8 cellular contexts compared by ENCODE assay signal in the genomic region with DNA sequence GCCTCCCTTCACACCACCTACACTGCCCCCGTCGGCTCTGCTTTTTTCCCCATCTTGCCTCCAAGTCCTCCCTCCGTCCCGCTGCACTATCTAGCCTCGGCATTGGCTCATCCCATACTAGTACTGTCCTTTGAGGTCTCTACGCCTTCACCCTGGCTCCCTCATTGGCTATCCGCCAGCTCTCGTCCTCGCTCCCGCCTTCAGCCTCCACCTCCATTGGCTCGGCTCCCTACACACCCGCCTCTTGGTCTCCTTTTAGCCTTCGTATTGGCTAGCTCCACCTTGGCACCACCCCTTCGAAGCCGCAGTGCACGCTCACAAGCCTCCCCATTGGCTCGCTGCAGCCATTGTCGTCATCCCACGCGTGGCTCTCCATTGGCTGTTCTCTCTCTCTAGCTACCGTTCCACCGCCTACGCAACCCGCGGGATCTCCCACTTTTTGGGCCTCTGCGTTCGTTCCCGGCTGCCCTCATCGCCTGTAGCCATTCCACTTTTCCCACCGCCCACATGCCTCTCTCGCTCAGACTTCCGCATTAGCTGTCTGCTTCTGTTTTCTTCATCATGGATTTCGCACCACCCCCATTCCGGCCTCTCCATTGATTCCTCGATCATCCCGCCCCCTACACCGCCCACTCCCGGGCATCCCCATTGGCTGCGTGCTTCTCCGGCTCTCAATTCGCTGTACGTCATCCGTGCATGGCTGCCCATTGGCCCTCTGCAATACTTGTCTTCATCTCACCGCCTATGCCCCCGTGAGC.
DNase-seq lines count a peak whose midpoint lies in the region; ATAC-seq lines count a peak whose summit lies in the region.

No MANE protein-coding gene starts in this region.

- ATAC-seq in HG02588 (IDR thresholded peaks at IDR 0.05; ENCODE audit: unreplicated experiment), result peak; percentile 78

- DNase-seq in NCI-H1048 (lab: John Stamatoyannopoulos, UW) (peak; percentile 88), SK-N-MC (ENCODE audit: low read depth, low spot score) (peak; percentile 89), germinal center (ENCODE audit: low spot score) (peak; percentile 93), non-pigmented ciliary epithelial cell (ENCODE audit: low read depth) (peak; percentile 92), superior temporal gyrus (ENCODE audit: extremely low spot score) (peak; percentile 97)

- peak overlapping the region; percentile 97 for H3K4me3 Mint-ChIP-seq in activated naive CD4-positive, alpha-beta T cell treated with anti-CD3 and anti-CD28 coated beads, Interleukin-2, amount 50 U/mL, for 24 hours

- H3K9ac ChIP-seq in SK-N-MC (ENCODE audit: insufficient read length), result peak overlapping the region; percentile 89

- peak overlapping the region; percentile 100 for H3K27ac Mint-ChIP-seq in activated naive CD4-positive, alpha-beta T cell treated with anti-CD3 and anti-CD28 coated beads, Interleukin-2, amount 50 U/mL, for 24 hours

- H3K27ac ChIP-seq in SK-N-MC, result peak overlapping the region; percentile 97

- H3K4me3 ChIP-seq in GM08714 (ENCODE audit: low read length) (peak overlapping the region; percentile 67; the same call in 1 of the 2 replicates), SK-N-MC (peak overlapping the region; percentile 81)

- H3K36me3 Mint-ChIP-seq in activated naive CD4-positive, alpha-beta T cell treated with anti-CD3 and anti-CD28 coated beads, Interleukin-2, amount 50 U/mL, for 24 hours, result no peaks in the 10 kb centered on the region

- peaks cover 50% of the 10 kb centered on the region for H3K4me1 Mint-ChIP-seq in activated naive CD4-positive, alpha-beta T cell treated with anti-CD3 and anti-CD28 coated beads, Interleukin-2, amount 50 U/mL, for 24 hours

- H3K27me3 Mint-ChIP-seq in activated naive CD4-positive, alpha-beta T cell treated with anti-CD3 and anti-CD28 coated beads, Interleukin-2, amount 50 U/mL, for 24 hours, result no peaks in the 10 kb centered on the region

- no peaks in the 10 kb centered on the region for H3K9me3 ChIP-seq in SK-N-MC (ENCODE audit: low read depth, low read length)

- no peaks in the 10 kb centered on the region for H3K36me3 ChIP-seq in SK-N-MC (ENCODE audit: insufficient read depth, low read length)

- no peaks in the 10 kb centered on the region for H3K9me3 Mint-ChIP-seq in activated naive CD4-positive, alpha-beta T cell treated with anti-CD3 and anti-CD28 coated beads, Interleukin-2, amount 50 U/mL, for 24 hours

Comparison
In these comparisons a context has a peak if more than half of its experiments do, and no peak if none do; other contexts are left out.
1. Peak in every context shown above with its lines: DNase-seq, ATAC-seq, H3K4me3 ChIP-seq and H3K27ac ChIP-seq.